Comparison of ENCODE assay signal across 21 cellular contexts in genomic region chr11:18001191-18001590, GRCh38. TPM values are rescaled to one million over a fixed set of nuclear protein-coding genes. Genes with fewer than 3 reads are reported as not detected.
DNase-seq lines count a peak whose midpoint lies in the region; ATAC-seq and FAIRE-seq lines count a peak whose summit lies in the region.
"Had no signal": no experiment of that assay in that cellular context is flagged by ENCODE, and none has a peak within 500 bp of the region (broad histone marks: within the 10 kb centered on the region; RNA-seq: fewer than 3 reads in every experiment).

No MANE protein-coding gene starts in this region.

- no peak overlapping the region for H2AFZ ChIP-seq in GM23248
- H2AFZ ChIP-seq: PC-9 had no signal

- no peaks in the 10 kb centered on the region for H4K20me1 ChIP-seq in GM23248 (ENCODE audit: insufficient read depth)

- H3K9ac ChIP-seq in GM23248 (no peak overlapping the region), adipocyte (ENCODE audit: low read length) (no peak overlapping the region)
- H3K9ac ChIP-seq: KMS-11 had no signal

- no peaks in the 10 kb centered on the region for H3K79me2 ChIP-seq in GM23248 (ENCODE audit: insufficient read depth)

- H3K36me3 ChIP-seq in GM23248 (ENCODE audit: low read depth) (0 out of 2 replicates have a peak, but pooled peaks cover 4% of the 10 kb centered on the region), adipocyte (ENCODE audit: control insufficient read depth, insufficient read depth, low read length, severe bottlenecking) (peaks cover 29% of the 10 kb centered on the region), SJCRH30 (peaks cover 12% of the 10 kb centered on the region; the same call in 1 of the 2 replicates)

- no peak overlapping the region for H3K4me2 ChIP-seq in GM23248 (ENCODE audit: unreplicated experiment)
- H3K4me2 ChIP-seq: KMS-11, PC-9 had no signal

- H3K4me1 ChIP-seq in GM23248 (ENCODE audit: insufficient read depth) (no peaks in the 10 kb centered on the region), adipocyte (ENCODE audit: control insufficient read depth, insufficient read depth, low read length) (peaks cover 5% of the 10 kb centered on the region), SJCRH30 (no peaks in the 10 kb centered on the region)

- H3K27me3 ChIP-seq in GM23248 (replicated peaks; ENCODE audit: insufficient read depth) (no peaks in the 10 kb centered on the region), adipocyte (replicated peaks; ENCODE audit: control insufficient read depth, insufficient read depth, low read length) (no peaks in the 10 kb centered on the region), SJCRH30 (no peaks in the 10 kb centered on the region)

- H3K9me3 ChIP-seq in GM23248 (ENCODE audit: low read depth) (no peaks in the 10 kb centered on the region), adipocyte (ENCODE audit: control insufficient read depth, low read length) (no peaks in the 10 kb centered on the region), SJCRH30 (replicated peaks) (no peaks in the 10 kb centered on the region)

- no peak overlapping the region for H3K27ac ChIP-seq in GM23248
- no peak overlapping the region for H3K27ac ChIP-seq in SJCRH30
- H3K27ac ChIP-seq: KMS-11, PC-9, SK-N-MC had no signal

- ATAC-seq in GM18511 (IDR thresholded peaks at IDR 0.05; ENCODE audit: unreplicated experiment) (peak; percentile 18), HG02763 (IDR thresholded peaks at IDR 0.05; ENCODE audit: unreplicated experiment) (no peak)
- ATAC-seq: T-cell had no signal

- 31 to 38% methylated on average over 2 of the region's 2 CpGs for WGBS in GM23248 (ENCODE audit: low coverage in 1 of 2, low lambda C conversion rate in 2 of 2, missing lambda C conversion rate in 2 of 2), 2 experiments

- in situ Hi-C loops in GM23248 (cut with MboI) = no loop called here

- no peaks in the 10 kb centered on the region for H3F3A ChIP-seq in GM23248 (ENCODE audit: insufficient read depth)

- DNase-seq in GM23248 = peak; percentile 16
- DNase-seq in adipocyte (ENCODE audit: low read depth) = peak; percentile 42
- DNase-seq in iris pigment epithelial cell (ENCODE audit: low read depth) = peak; percentile 30
- no peak for DNase-seq in frontal cortex (ENCODE audit: low spot score in 2 of 2)
- no peak for DNase-seq in SJCRH30
- no peak for DNase-seq in retina
- DNase-seq: C1 segment of cervical spinal cord; COR-L47; NCI-H1417; NCI-H1930; NCI-H524 treated with DMSO at 0.1 percent for 48 hours; NK-92 treated with Interleukin-12 subunit alpha and Interleukin-12 subunit beta, amount 100 ng/mL, for 24 hours; PC-9; T-cell had no signal

- H3K4me3 ChIP-seq in GM23248 (no peak overlapping the region), adipocyte (ENCODE audit: low read length) (no peak overlapping the region), SJCRH30 (no peak overlapping the region)
- H3K4me3 ChIP-seq: GM12878, PC-9, SK-N-MC had no signal

- FAIRE-seq in frontal cortex (lab: Jason Lieb, UNC) = no peak
- FAIRE-seq: GM12878, H54 had no signal

- H3K9me2 ChIP-seq in GM23248 (ENCODE audit: insufficient read depth) = no peaks in the 10 kb centered on the region

RNA-seq across cellular contexts. Expression of gene SERGEF, which starts 11.7 kb away (rescaled TPM):
- 16.8 and 18.3 TPM in 2 replicates for total RNA-seq in GM23248 (2014; rRNA removed; shearing (Covaris generic))
- polyA plus RNA-seq in GM23248 (2016; fragmentation: Nextera tagmentation; extraction: Ambion mirVana) = 16.7 and 23.2 TPM in 2 replicates
- 65.2 TPM for total RNA-seq in frontal cortex
- total RNA-seq in SJCRH30 (2014; rRNA removed; shearing (Covaris generic)) = 13.2 and 27.5 TPM in 2 replicates

RNA-seq across cellular contexts. Expression of gene TPH1, which starts 44.9 kb away (rescaled TPM):
- not detected in 2 replicates for total RNA-seq in GM23248 (2014; rRNA removed; shearing (Covaris generic))
- not detected in 2 replicates for polyA plus RNA-seq in GM23248 (2016; fragmentation: Nextera tagmentation; extraction: Ambion mirVana)
- 0.41 TPM for total RNA-seq in frontal cortex
- total RNA-seq in SJCRH30 (2014; rRNA removed; shearing (Covaris generic)) = 0.08 and 0.13 TPM in 2 replicates
- total RNA-seq: G401, PC-9 had no signal

Comparison
In these comparisons a context has a peak if more than half of its experiments do, and no peak if none do; other contexts are left out.
1. DNase-seq: peak in GM23248 (single experiment), adipocyte (single experiment) and iris pigment epithelial cell (single experiment); none in frontal cortex (0 of 2), SJCRH30 (0 of 2) and retina (single experiment).